ENCODE assay signal across 13 cellular contexts in the genomic region with DNA sequence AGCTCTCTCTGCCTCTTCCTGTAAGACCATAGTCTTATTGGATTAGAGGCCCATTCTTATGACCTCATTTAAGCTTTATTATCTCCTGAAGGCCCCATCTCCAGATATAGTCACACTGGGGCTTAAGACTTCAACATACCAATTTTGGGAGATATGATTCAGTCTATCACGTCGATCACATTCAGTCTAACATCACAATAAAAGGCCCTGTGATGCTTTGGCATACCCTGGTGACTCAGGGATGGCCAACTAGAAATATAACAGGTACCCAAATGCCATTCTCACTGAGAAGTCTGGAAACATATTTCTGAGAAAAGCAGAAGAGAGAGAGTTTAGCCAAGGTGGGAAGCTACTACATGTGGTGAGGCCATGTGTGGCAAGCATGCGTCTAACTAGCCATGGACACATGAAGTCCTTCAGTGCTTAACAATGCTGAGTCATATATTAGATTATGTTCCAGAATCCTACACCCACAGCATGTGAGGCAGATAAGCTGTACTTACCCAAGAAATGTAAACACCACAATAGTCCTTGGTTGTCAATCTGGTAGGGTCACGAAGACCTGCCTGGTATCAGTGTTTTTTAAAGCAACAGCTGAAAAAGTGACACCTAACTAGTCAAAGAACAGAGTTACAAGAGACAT.
DNase-seq lines count a peak whose midpoint lies in the region; ATAC-seq and TF ChIP-seq lines count a peak whose summit lies in the region.
"Had no signal": no experiment of that assay in that cellular context is flagged by ENCODE, and none has a peak within 500 bp of the region (broad histone marks: within the 10 kb centered on the region; RNA-seq: fewer than 3 reads in every experiment).

No MANE protein-coding gene starts in this region.

- H3K4me1 Mint-ChIP-seq in activated T-cell treated with anti-CD3 and anti-CD28 coated beads, Interleukin-2, amount 50 U/mL, for 72 hours (ENCODE audit: low read depth), result peaks cover 70% of the 10 kb centered on the region

- H3K9me3 Mint-ChIP-seq in activated T-cell treated with anti-CD3 and anti-CD28 coated beads, Interleukin-2, amount 50 U/mL, for 72 hours, result no peaks in the 10 kb centered on the region

- no peak overlapping the region for H3K4me3 Mint-ChIP-seq in activated T-cell treated with anti-CD3 and anti-CD28 coated beads, Interleukin-2, amount 50 U/mL, for 72 hours

- H3K4me3 ChIP-seq in fibroblast of pulmonary artery (replicated peaks; ENCODE audit: low read depth, low read length) (no peak overlapping the region), skeletal muscle cell (ENCODE audit: low read depth, low read length) (no peak overlapping the region)
- H3K4me3 ChIP-seq: gastroesophageal sphincter had no signal

- no peak overlapping the region for H3K27ac Mint-ChIP-seq in activated T-cell treated with anti-CD3 and anti-CD28 coated beads, Interleukin-2, amount 50 U/mL, for 72 hours

- no peak for DNase-seq in activated T-cell treated with anti-CD3 and anti-CD28 coated beads, Interleukin-2, amount 50 U/mL, for 72 hours
- DNase-seq in activated T-cell treated with anti-CD3 and anti-CD28 coated beads, Interleukin-2, amount 50 U/mL, for 1 hour, result no peak
- peak; percentile 56 for DNase-seq in RPMI7951 (ENCODE audit: low read depth)
- peak; percentile 94 for DNase-seq in fibroblast of pulmonary artery (ENCODE audit: low read depth)
- peak; percentile 47 for DNase-seq in skeletal muscle cell (ENCODE audit: low read depth)
- no peak for DNase-seq in SKM-1 treated with dmso at 0.1 percent for 144 hours (lab: John Stamatoyannopoulos, UW; ENCODE audit: unreplicated experiment)
- DNase-seq in head of caudate nucleus, result no peak
- no peak for DNase-seq in Kasumi-1 (lab: John Stamatoyannopoulos, UW)
- DNase-seq: DND-41, kidney glomerular epithelial cell, NCI-H1048, NCI-H748 treated with DMSO at 0.1 percent for 48 hours had no signal

- TF ChIP-seq CTCF in fibroblast of pulmonary artery (IDR thresholded peaks at IDR 0.05; ENCODE audit: low read length, missing control alignments), result no peak

- peak; percentile 45 to 53 for ATAC-seq in activated T-cell treated with anti-CD3 and anti-CD28 coated beads, Interleukin-2, amount 50 U/mL, for 72 hours (replicated peaks in 1 of 2)
- ATAC-seq: gastroesophageal sphincter had no signal

- no peaks in the 10 kb centered on the region for H3K27me3 Mint-ChIP-seq in activated T-cell treated with anti-CD3 and anti-CD28 coated beads, Interleukin-2, amount 50 U/mL, for 72 hours (ENCODE audit: low read depth)

- H3K36me3 Mint-ChIP-seq in activated T-cell treated with anti-CD3 and anti-CD28 coated beads, Interleukin-2, amount 50 U/mL, for 72 hours (ENCODE audit: insufficient read depth in 2 of 2), result peaks cover 0 to 7% of the 10 kb centered on the region in 2 donors

- intact Hi-C loops in head of caudate nucleus (cut with DNase I), result loop anchor here (10.0 kb wide), 1 partner anchor 107 kb away; no protein-coding TSS in a partner anchor

Comparison
In these comparisons a context has a peak if more than half of its experiments do, and no peak if none do; other contexts are left out.
1. DNase-seq: peak in RPMI7951 (single experiment), fibroblast of pulmonary artery (single experiment) and skeletal muscle cell (single experiment); none in activated T-cell treated with anti-CD3 and anti-CD28 coated beads, Interleukin-2, amount 50 U/mL, for 72 hours (0 of 2), activated T-cell treated with anti-CD3 and anti-CD28 coated beads, Interleukin-2, amount 50 U/mL, for 1 hour (single experiment), SKM-1 treated with dmso at 0.1 percent for 144 hours (single experiment), head of caudate nucleus (0 of 42) and Kasumi-1 (0 of 2).